In genomic region chr15:43071451-43071850, GRCh38 we compare ENCODE assay signal across 9 cellular contexts.
"Had no signal": no experiment of that assay in that cellular context is flagged by ENCODE, and none has a peak within 500 bp of the region (broad histone marks: within the 10 kb centered on the region; RNA-seq: fewer than 3 reads in every experiment).

No MANE protein-coding gene starts in this region.

- ATAC-seq: GM23338, HCT116 had no signal

- H3K4me3 Mint-ChIP-seq: GM23338, H9, HFFc6 had no signal

- H3K27ac Mint-ChIP-seq: GM23338, H9, HFFc6 had no signal

- DNase-seq: GM23248, GOT3, H7, H9, HCEC 1CT, HFFc6 had no signal

- H3K4me3 ChIP-seq: GM23248, GM23338, HAP-1 had no signal

- H3K27ac ChIP-seq: GM23248 had no signal

- H3K9me3 ChIP-seq: HAP-1 had no signal

- H3K9me3 Mint-ChIP-seq: GM23338, HFFc6 had no signal

- H3K4me1 ChIP-seq: HAP-1 had no signal

- H3K4me1 Mint-ChIP-seq: GM23338, H9 had no signal
